Comparison of ENCODE assay signal across 7 cellular contexts in genomic region chr11:125063429-125064043, GRCh38. TPM values are rescaled to one million over a fixed set of nuclear protein-coding genes. Genes with fewer than 3 reads are reported as not detected.
A peak's percentile ranks its signal among the peaks of the same experiment; 100 is the strongest.
DNase-seq lines count a peak whose midpoint lies in the region; ATAC-seq and TF ChIP-seq lines count a peak whose summit lies in the region.

No MANE protein-coding gene starts in this region.

- peaks cover 17% of the 10 kb centered on the region for H3K4me1 Mint-ChIP-seq in HFFc6 (ENCODE audit: low read depth)

- peaks cover 3% of the 10 kb centered on the region; the same call in 1 of the 2 replicates for H3K27me3 Mint-ChIP-seq in HFFc6 (ENCODE audit: insufficient read depth)

- no peaks in the 10 kb centered on the region for H3K36me3 ChIP-seq in SK-N-MC (ENCODE audit: insufficient read depth, low read length)

- DNase-seq in HFFc6 (no peak), SK-N-MC (ENCODE audit: low read depth, low spot score) (no peak), fibroblast of the aortic adventitia (ENCODE audit: low read depth) (no peak), omental fat pad (ENCODE audit: low spot score) (no peak), HCEC 1CT (no peak), NCI-H2029 treated with DMSO at 0.1 percent for 48 hours (lab: John Stamatoyannopoulos, UW) (no peak)

- H3K27ac ChIP-seq in SK-N-MC = no peak overlapping the region

- no peak overlapping the region for H3K27ac Mint-ChIP-seq in HFFc6

- H3K9me3 Mint-ChIP-seq in HFFc6 = no peaks in the 10 kb centered on the region

- TF ChIP-seq CTCF in HFFc6 (IDR thresholded peaks at IDR 0.05) (no peak), fibroblast of the aortic adventitia (IDR thresholded peaks at IDR 0.05; ENCODE audit: insufficient read depth, low read length) (no peak), omental fat pad (IDR thresholded peaks at IDR 0.05) (no peak)

- peak overlapping the region; percentile 93 for H3K4me3 Mint-ChIP-seq in HFFc6

- H3K36me3 Mint-ChIP-seq in HFFc6 (ENCODE audit: low read depth) = no peaks in the 10 kb centered on the region

- H3K9me3 ChIP-seq in SK-N-MC (ENCODE audit: low read depth, low read length) = no peaks in the 10 kb centered on the region

- H3K9ac ChIP-seq in SK-N-MC (ENCODE audit: insufficient read length) = no peak overlapping the region

- ATAC-seq in GM18858 (IDR thresholded peaks at IDR 0.05; ENCODE audit: unreplicated experiment) (peak; percentile 15), omental fat pad (ENCODE audit: low FRiP score) (peak; percentile 31)

- peak overlapping the region; percentile 61 for H3K4me3 ChIP-seq in SK-N-MC
- H3K4me3 ChIP-seq in fibroblast of the aortic adventitia (ENCODE audit: low read depth, low read length) = peak overlapping the region; percentile 77

RNA-seq across cellular contexts. Expression of gene SLC37A2, which starts 0.4 kb away (rescaled TPM):
- 1 to 10 TPM; 1.7 to 4.5 (median 3.7) TPM for total RNA-seq in HFFc6 (2021; fragmentation: NEBNext Ultra II Directional; extraction: Animal tissue kit (Norgen Biotek cat#: 25700))
- total RNA-seq in fibroblast of the aortic adventitia (ENCODE audit: low replicate concordance) = 0.08 and 0.63 TPM in 2 replicates
- total RNA-seq in omental fat pad = 10 to 100 TPM; 15.6 to 26.0 (median 21.5) TPM

RNA-seq across cellular contexts. Expression of gene TMEM218, which starts 47.9 kb away (rescaled TPM):
- total RNA-seq in HFFc6 (2021; fragmentation: NEBNext Ultra II Directional; extraction: Animal tissue kit (Norgen Biotek cat#: 25700)) = 10 to 100 TPM; 14.9 to 24.3 (median 20.7) TPM
- 9.2 and 35.1 TPM in 2 replicates for total RNA-seq in fibroblast of the aortic adventitia (ENCODE audit: low replicate concordance)
- total RNA-seq in omental fat pad = 10 to 100 TPM; 17.0 to 24.4 (median 21.9) TPM
